12 cellular contexts compared by ENCODE assay signal in the genomic region with DNA sequence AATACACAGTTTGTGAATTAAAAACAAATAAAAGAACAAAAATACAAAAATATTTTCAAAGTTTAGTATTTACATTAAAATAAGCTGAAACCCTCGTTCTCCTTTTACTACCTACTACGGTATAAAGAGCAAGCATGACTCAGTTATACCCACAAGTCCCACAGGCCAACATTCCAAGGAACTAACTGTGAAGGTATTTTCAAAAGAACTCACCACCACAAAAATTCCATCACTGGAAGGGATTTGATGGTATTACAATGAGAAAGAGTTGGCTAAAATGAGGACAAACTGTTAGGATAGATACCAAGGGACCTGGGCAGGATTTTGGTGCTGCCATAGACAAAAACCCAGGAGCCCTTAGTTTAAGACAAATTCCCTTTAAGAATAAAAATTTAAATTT.
DNase-seq lines count a peak whose midpoint lies in the region; ATAC-seq and TF ChIP-seq lines count a peak whose summit lies in the region.
"Had no signal": no experiment of that assay in that cellular context is flagged by ENCODE, and none has a peak within 500 bp of the region (broad histone marks: within the 10 kb centered on the region; RNA-seq: fewer than 3 reads in every experiment).

No MANE protein-coding gene starts in this region.

- H3K4me1 Mint-ChIP-seq in WTC11 (peaks cover 25% of the 10 kb centered on the region), type B pancreatic cell (ENCODE audit: unreplicated experiment) (peaks cover 5% of the 10 kb centered on the region)

- POLR2A ChIA-PET in HCT116 (lab: Charles Lee) (no interaction called here), WTC11 (lab: Charles Lee) (no interaction called here)

- TF ChIP-seq CTCF in HCT116 (IDR thresholded peaks at IDR 0.05 in 2 of 3, conservative IDR thresholded peaks at IDR 0.05 in 1 of 3; ENCODE audit: borderline replicate concordance in 1 of 3, insufficient read depth in 1 of 3, low read depth in 2 of 3, low read length in 2 of 3) (no peak), WTC11 (IDR thresholded peaks at IDR 0.05) (no peak), ascending aorta (IDR thresholded peaks at IDR 0.05) (no peak), type B pancreatic cell (conservative IDR thresholded peaks at IDR 0.05) (no peak)

- no peak for TF ChIP-seq POLR2A in HCT116 (IDR thresholded peaks at IDR 0.05; ENCODE audit: borderline replicate concordance, extremely low read depth, insufficient read depth, insufficient read length)

- no peak overlapping the region for H2AFZ ChIP-seq in HCT116 (ENCODE audit: low read depth, low read length, poor library complexity, severe bottlenecking)

- H3K4me3 ChIP-seq in HCT116 (replicated peaks in 1 of 2; ENCODE audit: low read depth in 1 of 2, low read length in 2 of 2): no peak overlapping the region; a peak in 1 of 4 replicates
- no peak overlapping the region for H3K4me3 ChIP-seq in ascending aorta
- H3K4me3 ChIP-seq: dorsolateral prefrontal cortex had no signal

- H3K9me2 ChIP-seq in HCT116 (ENCODE audit: insufficient read depth): no peaks in the 10 kb centered on the region

- peaks cover 10% of the 10 kb centered on the region for H3K36me3 Mint-ChIP-seq in WTC11
- peaks cover 10% of the 10 kb centered on the region for H3K36me3 Mint-ChIP-seq in type B pancreatic cell

- RAD21 ChIA-PET in HCT116 (lab: Charles Lee; ENCODE audit: low non-redundant PET in 1 of 2, low total read pairs in 2 of 2, uncharacterized antibody in 2 of 2, unreplicated experiment in 2 of 2): no interaction called here

- H3K4me1 ChIP-seq in HCT116 (ENCODE audit: control insufficient read depth in 1 of 2, insufficient read depth in 2 of 2, low read length in 2 of 2): peaks cover 19 to 43% of the 10 kb centered on the region in 2 experiments
- H3K4me1 ChIP-seq in ascending aorta: no peaks in the 10 kb centered on the region

- no peak overlapping the region; the same call in 1 of the 2 replicates for H3K27ac Mint-ChIP-seq in WTC11
- no peak overlapping the region for H3K27ac Mint-ChIP-seq in type B pancreatic cell

- CTCF ChIA-PET in HCT116 (lab: Charles Lee): interaction anchor here (2.5 kb wide), 1 partner anchor 8 kb away, joined by 18 read pairs; no protein-coding TSS in a partner anchor
- CTCF ChIA-PET in WTC11 (lab: Charles Lee): interaction anchor here (2.1 to 3.1 kb wide), 3 partner anchors 8 to 123 kb away, joined by 13 to 19 read pairs (median 16); a partner anchor contains a TSS

- H3K27me3 Mint-ChIP-seq in WTC11 (ENCODE audit: low read depth) (no peaks in the 10 kb centered on the region), type B pancreatic cell (no peaks in the 10 kb centered on the region)

- H3K9ac ChIP-seq in HCT116 (ENCODE audit: low read length): no peak overlapping the region

- no TSS peak for BruUV-seq in HCT116 (replicated peaks; lab: Mats Ljungman, UMichigan)

- ATAC-seq in HCT116 (peak; percentile 84), WTC11 (peak; percentile 55), GM18868 (IDR thresholded peaks at IDR 0.05; ENCODE audit: unreplicated experiment) (no peak)

- DNase-seq in A172 (ENCODE audit: low spot score): peak; percentile 90
- DNase-seq in HCT116 (ENCODE audit: low read depth, low spot score): peak; percentile 74
- no peak for DNase-seq in WTC11 (ENCODE audit: low spot score)
- DNase-seq in glomerular visceral epithelial cell (ENCODE audit: extremely low spot score): peak; percentile 88
- DNase-seq in ascending aorta (ENCODE audit: low spot score in 2 of 2): no peak
- no peak for DNase-seq in central memory CD4-positive, alpha-beta T cell
- no peak for DNase-seq in type B pancreatic cell (ENCODE audit: extremely low spot score, unreplicated experiment)
- DNase-seq: dorsolateral prefrontal cortex; NCI-H187 treated with DMSO at 0.1 percent for 48 hours; stimulated activated CD4-positive, alpha-beta T cell treated with anti-CD3 and anti-CD28 coated beads, Interleukin-4, amount 100 ng/mL, for 4 hours had no signal

- H3K27me3 ChIP-seq in HCT116 (ENCODE audit: insufficient read depth, low read length) (no peaks in the 10 kb centered on the region), ascending aorta (no peaks in the 10 kb centered on the region)
- H3K27me3 ChIP-seq: dorsolateral prefrontal cortex had no signal

- H3K9me3 ChIP-seq in HCT116 (ENCODE audit: control insufficient read depth in 1 of 2, insufficient read depth in 1 of 2, low read depth in 1 of 2, low read length in 2 of 2) (no peaks in the 10 kb centered on the region), ascending aorta (no peaks in the 10 kb centered on the region)

- H3K4me2 ChIP-seq in HCT116 (ENCODE audit: low read length): peak overlapping the region; percentile 48

- no peaks in the 10 kb centered on the region for H4K20me1 ChIP-seq in HCT116 (ENCODE audit: insufficient read depth)

- peaks cover 6% of the 10 kb centered on the region; the same call in 1 of the 2 replicates for H3K79me2 ChIP-seq in HCT116 (ENCODE audit: insufficient read depth, low read length)

- no peaks in the 10 kb centered on the region for H3K36me3 ChIP-seq in HCT116 (ENCODE audit: control insufficient read depth in 1 of 2, insufficient read depth in 2 of 2, low read length in 2 of 2)
- no peaks in the 10 kb centered on the region for H3K36me3 ChIP-seq in ascending aorta

- no peak overlapping the region for H3K4me3 Mint-ChIP-seq in WTC11
- no peak overlapping the region for H3K4me3 Mint-ChIP-seq in type B pancreatic cell

- intact Hi-C loops in HCT116 (cut with micrococcal nuclease) (no loop called here), ascending aorta (cut with DNase I) (no loop called here)

- H3K9me3 Mint-ChIP-seq in WTC11 (no peaks in the 10 kb centered on the region), type B pancreatic cell (no peaks in the 10 kb centered on the region)

- H3K27ac ChIP-seq in HCT116 (ENCODE audit: low read depth, low read length) (peak overlapping the region; percentile 40; the same call in 1 of the 2 replicates), ascending aorta (no peak overlapping the region)
- H3K27ac ChIP-seq: dorsolateral prefrontal cortex, HL-60 had no signal

- TF ChIP-seq RAD21 in HCT116 (IDR thresholded peaks at IDR 0.05; ENCODE audit: low read depth): no peak

TF ChIP-seq in HCT116, 20 proteins besides CTCF, POLR2A, EP300 and RAD21:
- no peak for TF ChIP-seq YY1 (IDR thresholded peaks at IDR 0.05; ENCODE audit: extremely low read depth, insufficient replicate concordance, low read depth, low read length)
- TF ChIP-seq CBX3 (IDR thresholded peaks at IDR 0.05; ENCODE audit: low read depth): no peak
- TF ChIP-seq JUND (IDR thresholded peaks at IDR 0.05): peak; percentile 53
- TF ChIP-seq SRF (IDR thresholded peaks at IDR 0.05; ENCODE audit: low read depth): peak; percentile 20; the same call in 1 of the 2 replicates
- TF ChIP-seq SP1 (IDR thresholded peaks at IDR 0.05; ENCODE audit: low read depth): peak; percentile 48; the same call in 1 of the 2 replicates
- peak; percentile 72 for TF ChIP-seq FOSL1 (IDR thresholded peaks at IDR 0.05; ENCODE audit: low read depth)
- no peak for TF ChIP-seq TCF7L2 (IDR thresholded peaks at IDR 0.05; ENCODE audit: borderline replicate concordance, extremely low read depth, insufficient read depth, insufficient read length)

TF ChIP-seq in WTC11, 78 proteins besides CTCF, POLR2A, EP300 and RAD21 (continues in another document):
- TF ChIP-seq NR2C2 (CRISPR knock-in tag; IDR thresholded peaks at IDR 0.05): no peak
- TF ChIP-seq, protein P1, sequence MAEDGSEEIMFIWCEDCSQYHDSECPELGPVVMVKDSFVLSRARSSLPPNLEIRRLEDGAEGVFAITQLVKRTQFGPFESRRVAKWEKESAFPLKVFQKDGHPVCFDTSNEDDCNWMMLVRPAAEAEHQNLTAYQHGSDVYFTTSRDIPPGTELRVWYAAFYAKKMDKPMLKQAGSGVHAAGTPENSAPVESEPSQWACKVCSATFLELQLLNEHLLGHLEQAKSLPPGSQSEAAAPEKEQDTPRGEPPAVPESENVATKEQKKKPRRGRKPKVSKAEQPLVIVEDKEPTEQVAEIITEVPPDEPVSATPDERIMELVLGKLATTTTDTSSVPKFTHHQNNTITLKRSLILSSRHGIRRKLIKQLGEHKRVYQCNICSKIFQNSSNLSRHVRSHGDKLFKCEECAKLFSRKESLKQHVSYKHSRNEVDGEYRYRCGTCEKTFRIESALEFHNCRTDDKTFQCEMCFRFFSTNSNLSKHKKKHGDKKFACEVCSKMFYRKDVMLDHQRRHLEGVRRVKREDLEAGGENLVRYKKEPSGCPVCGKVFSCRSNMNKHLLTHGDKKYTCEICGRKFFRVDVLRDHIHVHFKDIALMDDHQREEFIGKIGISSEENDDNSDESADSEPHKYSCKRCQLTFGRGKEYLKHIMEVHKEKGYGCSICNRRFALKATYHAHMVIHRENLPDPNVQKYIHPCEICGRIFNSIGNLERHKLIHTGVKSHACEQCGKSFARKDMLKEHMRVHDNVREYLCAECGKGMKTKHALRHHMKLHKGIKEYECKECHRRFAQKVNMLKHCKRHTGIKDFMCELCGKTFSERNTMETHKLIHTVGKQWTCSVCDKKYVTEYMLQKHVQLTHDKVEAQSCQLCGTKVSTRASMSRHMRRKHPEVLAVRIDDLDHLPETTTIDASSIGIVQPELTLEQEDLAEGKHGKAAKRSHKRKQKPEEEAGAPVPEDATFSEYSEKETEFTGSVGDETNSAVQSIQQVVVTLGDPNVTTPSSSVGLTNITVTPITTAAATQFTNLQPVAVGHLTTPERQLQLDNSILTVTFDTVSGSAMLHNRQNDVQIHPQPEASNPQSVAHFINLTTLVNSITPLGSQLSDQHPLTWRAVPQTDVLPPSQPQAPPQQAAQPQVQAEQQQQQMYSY (CRISPR knock-in tag; IDR thresholded peaks at IDR 0.05): no peak
- no peak for TF ChIP-seq MXD4 (CRISPR knock-in tag; IDR thresholded peaks at IDR 0.05; ENCODE audit: borderline replicate concordance)
- TF ChIP-seq GTF2I (CRISPR knock-in tag; conservative IDR thresholded peaks at IDR 0.05): no peak
- no peak for TF ChIP-seq NFATC4 (CRISPR knock-in tag; IDR thresholded peaks at IDR 0.05)
- no peak for TF ChIP-seq ZNF232 (CRISPR knock-in tag; IDR thresholded peaks at IDR 0.05)
- no peak for TF ChIP-seq SOX15 (CRISPR knock-in tag; IDR thresholded peaks at IDR 0.05)
- TF ChIP-seq JAZF1 (CRISPR knock-in tag; IDR thresholded peaks at IDR 0.05): no peak
- TF ChIP-seq NR3C1 (CRISPR knock-in tag; conservative IDR thresholded peaks at IDR 0.05; ENCODE audit: low read depth): no peak

Comparison
In these comparisons a context has a peak if more than half of its experiments do, and no peak if none do; other contexts are left out.
1. DNase-seq: peak in A172 (single experiment), HCT116 (single experiment) and glomerular visceral epithelial cell (single experiment); none in WTC11 (single experiment), ascending aorta (0 of 2), central memory CD4-positive, alpha-beta T cell (single experiment) and type B pancreatic cell (single experiment).